In the genomic region with DNA sequence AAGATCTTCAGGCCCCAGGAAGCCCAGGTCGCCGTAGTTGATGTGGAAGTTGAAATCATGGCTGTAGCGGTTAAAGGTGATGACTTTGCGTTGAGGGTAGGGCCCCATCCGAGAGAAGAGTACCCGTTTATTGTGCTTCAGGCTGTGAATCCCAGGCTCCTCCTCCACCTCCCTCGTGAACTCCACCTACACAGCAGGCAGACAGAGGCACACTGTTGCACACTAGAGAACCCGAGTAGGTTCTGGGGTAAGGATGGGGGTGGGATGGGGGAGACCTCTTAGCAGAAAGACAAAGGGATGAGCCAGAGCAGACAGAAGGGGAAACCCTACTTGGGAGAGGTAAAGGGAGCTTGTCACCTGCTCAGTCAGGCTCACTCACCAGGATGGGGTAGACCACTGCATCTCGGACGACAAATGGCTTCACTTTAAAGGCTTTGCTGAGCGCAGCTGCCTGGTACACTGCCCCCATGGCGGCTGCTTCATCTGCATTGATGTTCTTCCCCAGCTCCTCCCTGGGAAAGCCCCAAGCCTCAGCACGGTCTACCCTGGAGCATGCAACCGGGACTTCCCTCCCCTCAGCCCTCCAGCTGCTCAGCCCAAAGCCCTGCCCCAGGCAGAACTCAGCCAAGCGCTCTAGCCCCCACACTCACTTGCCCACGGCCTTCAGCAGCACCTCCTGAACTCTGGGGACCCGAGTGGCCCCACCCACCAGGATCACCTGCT, we compare ENCODE assay signal across 1 cellular context.
TF ChIP-seq lines count a peak whose summit lies in the region.

No MANE protein-coding gene starts in this region.

TF ChIP-seq in K562, 482 proteins besides CTCF, POLR2A, EP300 and RAD21 (continued from another document):
- TF ChIP-seq, protein P1, sequence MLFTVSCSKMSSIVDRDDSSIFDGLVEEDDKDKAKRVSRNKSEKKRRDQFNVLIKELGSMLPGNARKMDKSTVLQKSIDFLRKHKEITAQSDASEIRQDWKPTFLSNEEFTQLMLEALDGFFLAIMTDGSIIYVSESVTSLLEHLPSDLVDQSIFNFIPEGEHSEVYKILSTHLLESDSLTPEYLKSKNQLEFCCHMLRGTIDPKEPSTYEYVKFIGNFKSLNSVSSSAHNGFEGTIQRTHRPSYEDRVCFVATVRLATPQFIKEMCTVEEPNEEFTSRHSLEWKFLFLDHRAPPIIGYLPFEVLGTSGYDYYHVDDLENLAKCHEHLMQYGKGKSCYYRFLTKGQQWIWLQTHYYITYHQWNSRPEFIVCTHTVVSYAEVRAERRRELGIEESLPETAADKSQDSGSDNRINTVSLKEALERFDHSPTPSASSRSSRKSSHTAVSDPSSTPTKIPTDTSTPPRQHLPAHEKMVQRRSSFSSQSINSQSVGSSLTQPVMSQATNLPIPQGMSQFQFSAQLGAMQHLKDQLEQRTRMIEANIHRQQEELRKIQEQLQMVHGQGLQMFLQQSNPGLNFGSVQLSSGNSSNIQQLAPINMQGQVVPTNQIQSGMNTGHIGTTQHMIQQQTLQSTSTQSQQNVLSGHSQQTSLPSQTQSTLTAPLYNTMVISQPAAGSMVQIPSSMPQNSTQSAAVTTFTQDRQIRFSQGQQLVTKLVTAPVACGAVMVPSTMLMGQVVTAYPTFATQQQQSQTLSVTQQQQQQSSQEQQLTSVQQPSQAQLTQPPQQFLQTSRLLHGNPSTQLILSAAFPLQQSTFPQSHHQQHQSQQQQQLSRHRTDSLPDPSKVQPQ (CRISPR knock-in tag; IDR thresholded peaks at IDR 0.05; ENCODE audit: borderline replicate concordance) = no peak
- TF ChIP-seq POLR2G (IDR thresholded peaks at IDR 0.05; ENCODE audit: low read depth, low read length) = peak; percentile 51; the same call in 1 of the 2 replicates
- TF ChIP-seq KLF16 (IDR thresholded peaks at IDR 0.05) = no peak
- TF ChIP-seq, protein P2, sequence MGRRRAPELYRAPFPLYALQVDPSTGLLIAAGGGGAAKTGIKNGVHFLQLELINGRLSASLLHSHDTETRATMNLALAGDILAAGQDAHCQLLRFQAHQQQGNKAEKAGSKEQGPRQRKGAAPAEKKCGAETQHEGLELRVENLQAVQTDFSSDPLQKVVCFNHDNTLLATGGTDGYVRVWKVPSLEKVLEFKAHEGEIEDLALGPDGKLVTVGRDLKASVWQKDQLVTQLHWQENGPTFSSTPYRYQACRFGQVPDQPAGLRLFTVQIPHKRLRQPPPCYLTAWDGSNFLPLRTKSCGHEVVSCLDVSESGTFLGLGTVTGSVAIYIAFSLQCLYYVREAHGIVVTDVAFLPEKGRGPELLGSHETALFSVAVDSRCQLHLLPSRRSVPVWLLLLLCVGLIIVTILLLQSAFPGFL (CRISPR knock-in tag; IDR thresholded peaks at IDR 0.05) = no peak
